ENCODE assay signal across 1 cellular context in the genomic region with DNA sequence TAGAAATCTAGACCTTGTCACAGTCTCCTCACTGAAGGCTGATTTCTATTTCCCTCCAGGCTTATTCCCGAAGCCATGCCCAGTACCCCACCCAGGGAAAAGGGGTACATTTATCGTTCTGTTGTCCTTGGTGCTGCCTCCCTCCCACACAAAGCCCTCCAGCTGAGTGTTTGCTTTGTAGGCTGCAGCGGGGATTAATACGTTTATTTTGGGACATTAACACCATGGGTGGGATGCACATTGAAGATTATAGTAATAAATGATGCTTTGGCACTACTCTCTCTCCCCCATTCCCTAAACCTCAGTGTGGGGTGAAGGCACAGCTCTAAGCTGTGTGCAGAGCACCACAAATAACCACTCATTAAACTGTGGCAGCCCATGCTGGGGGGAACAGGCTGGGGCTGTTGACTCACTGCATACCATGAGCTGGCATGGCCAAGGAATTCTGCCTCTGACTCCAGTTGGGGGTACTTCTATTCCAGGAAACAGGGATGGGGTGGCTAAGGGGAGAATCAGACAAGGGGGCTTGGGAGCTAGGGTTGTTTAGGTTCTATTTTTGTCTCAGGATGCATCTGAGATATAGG.
TF ChIP-seq lines count a peak whose summit lies in the region.

No MANE protein-coding gene starts in this region.

TF ChIP-seq in H1, 55 proteins besides CTCF, POLR2A, EP300 and RAD21:
- TF ChIP-seq SIX5 (IDR thresholded peaks at IDR 0.05; ENCODE audit: low read depth, low read length) (no peak), TEAD4 (IDR thresholded peaks at IDR 0.05; ENCODE audit: low read depth, low read length) (peak; percentile 48; the same call in 1 of the 2 replicates), RXRA (IDR thresholded peaks at IDR 0.05; ENCODE audit: insufficient read depth, low read depth, low read length) (no peak), GABPA (IDR thresholded peaks at IDR 0.05; ENCODE audit: borderline replicate concordance, insufficient read depth, low read length) (no peak)
